10 cellular contexts compared by ENCODE assay signal in genomic region chr6:4687989-4688947, GRCh38.
DNase-seq lines count a peak whose midpoint lies in the region; ATAC-seq and TF ChIP-seq lines count a peak whose summit lies in the region.
"Had no signal": no experiment of that assay in that cellular context is flagged by ENCODE, and none has a peak within 500 bp of the region (broad histone marks: within the 10 kb centered on the region; RNA-seq: fewer than 3 reads in every experiment).

No MANE protein-coding gene starts in this region.

- ATAC-seq in left ventricle myocardium superior = no peak
- ATAC-seq in GM18907 (IDR thresholded peaks at IDR 0.05; ENCODE audit: unreplicated experiment) = no peak

- intact Hi-C loops in left ventricle myocardium superior (cut with micrococcal nuclease) = no loop called here

- peaks cover 8% of the 10 kb centered on the region for H3K27me3 ChIP-seq in osteoblast (ENCODE audit: insufficient read depth, low read length)
- H3K27me3 ChIP-seq: right atrium auricular region had no signal

- peak overlapping the region; percentile 82 for H3K4me2 ChIP-seq in osteoblast (ENCODE audit: insufficient read depth, low read length)

- TF ChIP-seq CTCF in osteoblast (IDR thresholded peaks at IDR 0.05; ENCODE audit: extremely low read depth, low read depth, low read length) = no peak

- peaks cover 9% of the 10 kb centered on the region for H3K4me1 ChIP-seq in osteoblast (ENCODE audit: insufficient read depth, low read length)
- H3K4me1 ChIP-seq: right atrium auricular region had no signal

- H2AFZ ChIP-seq in osteoblast (ENCODE audit: low read length) = peak overlapping the region; percentile 68

- H3K9me3 ChIP-seq in osteoblast (ENCODE audit: low read depth, low read length) = no peaks in the 10 kb centered on the region

- peak overlapping the region; percentile 63 for H3K4me3 ChIP-seq in osteoblast (ENCODE audit: insufficient read depth, low read length)
- H3K4me3 ChIP-seq: right atrium auricular region had no signal

- H3K27ac ChIP-seq in epithelial cell of prostate (peak overlapping the region; percentile 76), osteoblast (ENCODE audit: low read depth, low read length) (peak overlapping the region; percentile 79)
- H3K27ac ChIP-seq: right atrium auricular region had no signal

- H3K79me2 ChIP-seq in osteoblast (ENCODE audit: insufficient read depth, low read length) = no peaks in the 10 kb centered on the region

- H3K36me3 ChIP-seq in osteoblast (ENCODE audit: insufficient read depth, low read length) = no peaks in the 10 kb centered on the region
- H3K36me3 ChIP-seq: right atrium auricular region had no signal

- H4K20me1 ChIP-seq in osteoblast (ENCODE audit: insufficient read depth, low read length) = no peaks in the 10 kb centered on the region

- peak; percentile 32 for DNase-seq in DMS53 treated with DMSO at 0.1 percent for 48 hours (lab: John Stamatoyannopoulos, UW; ENCODE audit: unreplicated experiment)
- DNase-seq in OCI-M1 (lab: John Stamatoyannopoulos, UW) = peak; percentile 79
- peak; percentile 61 for DNase-seq in epithelial cell of prostate (ENCODE audit: low read depth, low spot score)
- peak; percentile 93 for DNase-seq in osteoblast (ENCODE audit: insufficient read length, low spot score, missing footprints)
- no peak for DNase-seq in NCI-H1417 treated with DMSO at 0.1 percent for 48 hours (lab: John Stamatoyannopoulos, UW)
- no peak for DNase-seq in left ventricle myocardium superior
- DNase-seq in cerebellar cortex (ENCODE audit: low spot score) = no peak
- DNase-seq: NCI-H345 had no signal

Comparison
In these comparisons a context has a peak if more than half of its experiments do, and no peak if none do; other contexts are left out.
1. DNase-seq: peak in DMS53 treated with DMSO at 0.1 percent for 48 hours (single experiment), OCI-M1 (single experiment), epithelial cell of prostate (single experiment) and osteoblast (single experiment); none in NCI-H1417 treated with DMSO at 0.1 percent for 48 hours (single experiment), left ventricle myocardium superior (single experiment) and cerebellar cortex (single experiment).